Comparison of ENCODE assay signal across 2 cellular contexts in genomic region chr4:74671074-74671698, GRCh38.
A peak's percentile ranks its signal among the peaks of the same experiment; 100 is the strongest.
TF ChIP-seq lines count a peak whose summit lies in the region.

No MANE protein-coding gene starts in this region.

TF ChIP-seq in SK-N-SH, 30 proteins besides CTCF, POLR2A, EP300 and RAD21 (continued from another document):
- no peak for TF ChIP-seq PBX3 (IDR thresholded peaks at IDR 0.05)

TF ChIP-seq in HepG2, 621 proteins besides CTCF, POLR2A, EP300 and RAD21 (continued from another document and continues in another):
- TF ChIP-seq ZNF253 (CRISPR knock-in tag; IDR thresholded peaks at IDR 0.05; ENCODE audit: borderline replicate concordance): no peak
- TF ChIP-seq ZNF180 (CRISPR knock-in tag; IDR thresholded peaks at IDR 0.05; ENCODE audit: borderline replicate concordance, low read depth): no peak
- peak; percentile 92 for TF ChIP-seq STAG1 (CRISPR knock-in tag; IDR thresholded peaks at IDR 0.05)
- no peak for TF ChIP-seq ZNF337 (CRISPR knock-in tag; IDR thresholded peaks at IDR 0.05; ENCODE audit: borderline replicate concordance, low read depth)
- no peak for TF ChIP-seq PCBP2 (optimal IDR thresholded peaks at IDR 0.05; ENCODE audit: low read depth, low read length, poor library complexity, severe bottlenecking)
- no peak for TF ChIP-seq ZNF775 (CRISPR knock-in tag; IDR thresholded peaks at IDR 0.05; ENCODE audit: borderline replicate concordance)
- 0 out of 2 replicates have a peak, but pooled peaks have one; percentile 15 for TF ChIP-seq FOSL2 (CRISPR knock-in tag; IDR thresholded peaks at IDR 0.05)
- TF ChIP-seq ZBTB25 (CRISPR knock-in tag; IDR thresholded peaks at IDR 0.05): 0 out of 2 replicates have a peak, but pooled peaks have one; percentile 41
- peak in 1 of 2 experiments; percentile 39; a peak in 1 of 4 replicates for TF ChIP-seq KLF16 (CRISPR knock-in tag; IDR thresholded peaks at IDR 0.05)
- TF ChIP-seq ZNF713 (CRISPR knock-in tag; IDR thresholded peaks at IDR 0.05): no peak
- no peak for TF ChIP-seq PRPF4 (IDR thresholded peaks at IDR 0.05; ENCODE audit: low read depth, low read length, poor library complexity, severe bottlenecking)
- TF ChIP-seq SAP130 (CRISPR knock-in tag; IDR thresholded peaks at IDR 0.05; ENCODE audit: low read depth): 0 out of 2 replicates have a peak, but pooled peaks have one; percentile 13
- TF ChIP-seq TMF1 (CRISPR knock-in tag; IDR thresholded peaks at IDR 0.05; ENCODE audit: low read depth): no peak
- no peak for TF ChIP-seq ZNF280B (CRISPR knock-in tag; IDR thresholded peaks at IDR 0.05; ENCODE audit: borderline replicate concordance)
- TF ChIP-seq ERF (CRISPR knock-in tag; IDR thresholded peaks at IDR 0.05): peak; percentile 34; the same call in 1 of the 2 replicates
- no peak for TF ChIP-seq ZNF20 (CRISPR knock-in tag; IDR thresholded peaks at IDR 0.05)
- TF ChIP-seq MED1 (CRISPR knock-in tag; IDR thresholded peaks at IDR 0.05): 0 out of 2 replicates have a peak, but pooled peaks have one; percentile 10
- TF ChIP-seq THAP11 (CRISPR knock-in tag; IDR thresholded peaks at IDR 0.05): no peak
- peak; percentile 49; the same call in 1 of the 2 replicates for TF ChIP-seq KAT8 (CRISPR knock-in tag; IDR thresholded peaks at IDR 0.05)
- TF ChIP-seq SMAD3 (CRISPR knock-in tag; IDR thresholded peaks at IDR 0.05): peak; percentile 45; the same call in 1 of the 2 replicates
- no peak for TF ChIP-seq KMT2A (CRISPR knock-in tag; IDR thresholded peaks at IDR 0.05)
- no peak for TF ChIP-seq SNAPC5 (CRISPR knock-in tag; IDR thresholded peaks at IDR 0.05; ENCODE audit: borderline replicate concordance)
- TF ChIP-seq ZFP36 (IDR thresholded peaks at IDR 0.05; ENCODE audit: borderline replicate concordance, low read depth, low read length, partially characterized antibody): peak; percentile 25
- TF ChIP-seq PPARG (CRISPR knock-in tag; conservative IDR thresholded peaks at IDR 0.05): 0 out of 2 replicates have a peak, but pooled peaks have one; percentile 39
- no peak for TF ChIP-seq HMGA1 (CRISPR knock-in tag; conservative IDR thresholded peaks at IDR 0.05)
- peak; percentile 35; the same call in 1 of the 2 replicates for TF ChIP-seq ATF1 (CRISPR knock-in tag; IDR thresholded peaks at IDR 0.05)
- TF ChIP-seq ZNF766 (CRISPR knock-in tag; IDR thresholded peaks at IDR 0.05; ENCODE audit: borderline replicate concordance): no peak
- no peak for TF ChIP-seq MAFK (conservative IDR thresholded peaks at IDR 0.05 in 1 of 2, IDR thresholded peaks at IDR 0.05 in 1 of 2; ENCODE audit: low read length in 2 of 2)
- 0 out of 2 replicates have a peak, but pooled peaks have one; percentile 40 for TF ChIP-seq ARID5B (CRISPR knock-in tag; IDR thresholded peaks at IDR 0.05)
- TF ChIP-seq, protein P1, sequence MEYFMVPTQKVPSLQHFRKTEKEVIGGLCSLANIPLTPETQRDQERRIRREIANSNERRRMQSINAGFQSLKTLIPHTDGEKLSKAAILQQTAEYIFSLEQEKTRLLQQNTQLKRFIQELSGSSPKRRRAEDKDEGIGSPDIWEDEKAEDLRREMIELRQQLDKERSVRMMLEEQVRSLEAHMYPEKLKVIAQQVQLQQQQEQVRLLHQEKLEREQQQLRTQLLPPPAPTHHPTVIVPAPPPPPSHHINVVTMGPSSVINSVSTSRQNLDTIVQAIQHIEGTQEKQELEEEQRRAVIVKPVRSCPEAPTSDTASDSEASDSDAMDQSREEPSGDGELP (IDR thresholded peaks at IDR 0.05; ENCODE audit: borderline replicate concordance, low read depth): no peak
- no peak for TF ChIP-seq SAFB2 (CRISPR knock-in tag; IDR thresholded peaks at IDR 0.05; ENCODE audit: borderline replicate concordance, low read depth)
- TF ChIP-seq IKZF5 (CRISPR knock-in tag; IDR thresholded peaks at IDR 0.05): 0 out of 2 replicates have a peak, but pooled peaks have one; percentile 32
- no peak for TF ChIP-seq MIER2 (CRISPR knock-in tag; IDR thresholded peaks at IDR 0.05)
- no peak for TF ChIP-seq SKIL (CRISPR knock-in tag; IDR thresholded peaks at IDR 0.05; ENCODE audit: borderline replicate concordance)
- TF ChIP-seq RXRA (CRISPR knock-in tag; IDR thresholded peaks at IDR 0.05): no peak
- TF ChIP-seq ZNF276 (CRISPR knock-in tag; IDR thresholded peaks at IDR 0.05; ENCODE audit: low read depth): no peak
- TF ChIP-seq SOX13 (IDR thresholded peaks at IDR 0.05): no peak
- peak in 1 of 2 experiments; percentile 8; a peak in 1 of 4 replicates for TF ChIP-seq SOX13 (CRISPR knock-in tag; conservative IDR thresholded peaks at IDR 0.05 in 1 of 2, IDR thresholded peaks at IDR 0.05 in 1 of 2)
- TF ChIP-seq GPN1 (CRISPR knock-in tag; IDR thresholded peaks at IDR 0.05; ENCODE audit: borderline replicate concordance): no peak
- no peak for TF ChIP-seq SP2 (CRISPR knock-in tag; IDR thresholded peaks at IDR 0.05)
- TF ChIP-seq KDM3A (CRISPR knock-in tag; IDR thresholded peaks at IDR 0.05; ENCODE audit: low read depth): 0 out of 2 replicates have a peak, but pooled peaks have one; percentile 48
- TF ChIP-seq GATAD2A (CRISPR knock-in tag; IDR thresholded peaks at IDR 0.05): peak; percentile 53; the same call in 1 of the 2 replicates
- TF ChIP-seq, protein P2, sequence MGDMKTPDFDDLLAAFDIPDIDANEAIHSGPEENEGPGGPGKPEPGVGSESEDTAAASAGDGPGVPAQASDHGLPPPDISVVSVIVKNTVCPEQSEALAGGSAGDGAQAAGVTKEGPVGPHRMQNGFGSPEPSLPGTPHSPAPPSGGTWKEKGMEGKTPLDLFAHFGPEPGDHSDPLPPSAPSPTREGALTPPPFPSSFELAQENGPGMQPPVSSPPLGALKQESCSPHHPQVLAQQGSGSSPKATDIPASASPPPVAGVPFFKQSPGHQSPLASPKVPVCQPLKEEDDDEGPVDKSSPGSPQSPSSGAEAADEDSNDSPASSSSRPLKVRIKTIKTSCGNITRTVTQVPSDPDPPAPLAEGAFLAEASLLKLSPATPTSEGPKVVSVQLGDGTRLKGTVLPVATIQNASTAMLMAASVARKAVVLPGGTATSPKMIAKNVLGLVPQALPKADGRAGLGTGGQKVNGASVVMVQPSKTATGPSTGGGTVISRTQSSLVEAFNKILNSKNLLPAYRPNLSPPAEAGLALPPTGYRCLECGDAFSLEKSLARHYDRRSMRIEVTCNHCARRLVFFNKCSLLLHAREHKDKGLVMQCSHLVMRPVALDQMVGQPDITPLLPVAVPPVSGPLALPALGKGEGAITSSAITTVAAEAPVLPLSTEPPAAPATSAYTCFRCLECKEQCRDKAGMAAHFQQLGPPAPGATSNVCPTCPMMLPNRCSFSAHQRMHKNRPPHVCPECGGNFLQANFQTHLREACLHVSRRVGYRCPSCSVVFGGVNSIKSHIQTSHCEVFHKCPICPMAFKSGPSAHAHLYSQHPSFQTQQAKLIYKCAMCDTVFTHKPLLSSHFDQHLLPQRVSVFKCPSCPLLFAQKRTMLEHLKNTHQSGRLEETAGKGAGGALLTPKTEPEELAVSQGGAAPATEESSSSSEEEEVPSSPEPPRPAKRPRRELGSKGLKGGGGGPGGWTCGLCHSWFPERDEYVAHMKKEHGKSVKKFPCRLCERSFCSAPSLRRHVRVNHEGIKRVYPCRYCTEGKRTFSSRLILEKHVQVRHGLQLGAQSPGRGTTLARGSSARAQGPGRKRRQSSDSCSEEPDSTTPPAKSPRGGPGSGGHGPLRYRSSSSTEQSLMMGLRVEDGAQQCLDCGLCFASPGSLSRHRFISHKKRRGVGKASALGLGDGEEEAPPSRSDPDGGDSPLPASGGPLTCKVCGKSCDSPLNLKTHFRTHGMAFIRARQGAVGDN (CRISPR knock-in tag; IDR thresholded peaks at IDR 0.05): no peak
- TF ChIP-seq SMC3 (IDR thresholded peaks at IDR 0.05; ENCODE audit: low read length): peak; percentile 95
- 0 out of 2 replicates have a peak, but pooled peaks have one; percentile 29 for TF ChIP-seq ELF3 (CRISPR knock-in tag; IDR thresholded peaks at IDR 0.05)
